In the genomic region with DNA sequence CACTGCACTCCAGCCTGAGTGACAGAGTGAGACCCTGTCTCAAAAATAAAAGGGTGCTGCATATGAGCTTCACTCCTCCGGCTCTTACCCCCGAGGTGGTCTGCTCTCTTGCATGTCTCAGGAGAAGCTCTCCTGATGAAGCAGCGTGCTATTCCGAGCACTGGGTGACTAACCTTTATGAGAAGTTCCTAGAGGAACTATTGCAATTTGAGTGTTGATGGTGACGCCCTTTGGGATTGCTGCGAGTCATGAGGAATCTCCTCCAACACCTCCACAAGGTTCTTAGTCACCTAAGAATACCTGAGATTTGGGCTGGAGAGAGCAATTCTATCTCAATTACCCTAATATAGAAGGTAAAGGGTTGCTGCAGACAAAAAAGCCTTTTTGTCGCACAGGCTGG, we compare ENCODE assay signal across 1 cellular context.
TF ChIP-seq lines count a peak whose summit lies in the region.

No MANE protein-coding gene starts in this region.

TF ChIP-seq in HCT116, 20 proteins besides CTCF, POLR2A, EP300 and RAD21:
- TF ChIP-seq YY1 (IDR thresholded peaks at IDR 0.05; ENCODE audit: extremely low read depth, insufficient replicate concordance, low read depth, low read length): no peak
- TF ChIP-seq CEBPB (IDR thresholded peaks at IDR 0.05; ENCODE audit: low read depth): 0 out of 2 replicates have a peak, but pooled peaks have one; percentile 4
- TF ChIP-seq FOSL1 (IDR thresholded peaks at IDR 0.05; ENCODE audit: low read depth): peak; percentile 50; the same call in 1 of the 2 replicates
